ENCODE assay signal across 30 cellular contexts in the genomic region with DNA sequence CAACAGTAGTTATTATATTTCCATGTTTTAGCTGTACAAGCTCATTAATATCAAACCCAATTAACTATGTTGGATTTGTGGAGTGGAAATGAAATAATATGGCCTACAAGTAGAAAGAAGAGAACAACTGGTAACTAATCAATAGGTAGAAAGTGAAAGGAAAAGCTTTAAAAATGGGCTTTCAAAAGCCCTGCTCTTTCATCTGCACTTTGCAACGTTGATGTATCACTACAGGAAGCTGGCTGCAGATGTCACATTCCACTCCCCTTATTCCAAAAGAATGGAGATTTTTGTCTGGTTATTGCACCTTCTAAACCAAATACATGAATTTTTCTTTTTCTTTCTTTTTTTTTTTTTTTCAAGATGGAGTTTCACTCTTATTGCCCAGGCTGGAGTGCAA. TPM values are rescaled to one million over a fixed set of nuclear protein-coding genes. Genes with fewer than 3 reads are reported as not detected.
A peak's percentile ranks its signal among the peaks of the same experiment; 100 is the strongest.
DNase-seq lines count a peak whose midpoint lies in the region; ATAC-seq, FAIRE-seq and TF ChIP-seq lines count a peak whose summit lies in the region.
"Had no signal": no experiment of that assay in that cellular context is flagged by ENCODE, and none has a peak within 500 bp of the region (broad histone marks: within the 10 kb centered on the region; RNA-seq: fewer than 3 reads in every experiment).

No MANE protein-coding gene starts in this region.

- DNase-seq in EH (ENCODE audit: low read depth): peak; percentile 9
- no peak for DNase-seq in GM12878 (ENCODE audit: low read depth, low spot score)
- no peak for DNase-seq in NCI-H226
- DNase-seq in activated naive CD4-positive, alpha-beta T cell treated with anti-CD3 and anti-CD28 coated beads for 36 hours: no peak
- no peak for DNase-seq in NCI-H2171 (lab: John Stamatoyannopoulos, UW)
- DNase-seq: activated CD4-positive, alpha-beta T cell treated with anti-CD3 and anti-CD28 coated beads for 48 hours; activated CD8-positive, alpha-beta memory T cell treated with anti-CD3 and anti-CD28 coated beads for 24 hours; adrenal gland; brain microvascular endothelial cell; COR-L47; DMS79 treated with DMSO at 0.1 percent for 48 hours; GOT3; left lung; mesenchymal stem cell; NCI-H1694; NCI-H524; posterior cingulate gyrus; right cardiac atrium; Right ventricle myocardium superior; spleen; stimulated activated CD4-positive, alpha-beta T cell treated with anti-CD3 and anti-CD28 coated beads, Interleukin-4, amount 100 ng/mL, for 24 hours had no signal

- no peak overlapping the region; the same call in 1 of the 2 replicates for H2AFZ ChIP-seq in GM12878 (ENCODE audit: control insufficient read depth, low read depth, low read length)
- H2AFZ ChIP-seq: neural progenitor cell had no signal

- H3K4me3 Mint-ChIP-seq in activated naive CD4-positive, alpha-beta T cell treated with anti-CD3 and anti-CD28 coated beads for 36 hours: no peak overlapping the region
- H3K4me3 Mint-ChIP-seq: neural progenitor cell; stimulated activated effector memory CD8-positive, alpha-beta T cell treated with anti-CD3 and anti-CD28 coated beads, Interleukin-12 subunit alpha, Interleukin-12 subunit beta, amount 100 ng/mL, for 72 hours; T-helper 2 cell treated with Interferon-gamma antibody and Interleukin-4, amounts not matched to agents 5 μg/mL and 100 μg/mL, for 36 hours; type B pancreatic cell had no signal

- no peak for TF ChIP-seq CTCF in GM12878 (IDR thresholded peaks at IDR 0.05 in 2 of 3, conservative IDR thresholded peaks at IDR 0.05 in 1 of 3; ENCODE audit: control insufficient read depth in 2 of 3, extremely low read depth in 1 of 3, insufficient read depth in 1 of 3, low read depth in 3 of 3, low read length in 3 of 3)

- RAD21 ChIA-PET in GM12878 (lab: Charles Lee; ENCODE audit: unreplicated experiment): interaction anchor here (1.9 kb wide), 1 partner anchor 11 kb away, joined by 10 read pairs; no protein-coding TSS in a partner anchor

- no peak overlapping the region for H3K4me3 ChIP-seq in GM12878
- H3K4me3 ChIP-seq: adrenal gland; BLaER1 treated with 17β-estradiol and CSF1 and Interleukin-3, amounts not matched to agents 10 nM and 100 nM; left lung; neural progenitor cell; spleen had no signal

- SMC1A ChIA-PET in GM12878 (lab: Charles Lee; ENCODE audit: uncharacterized antibody, unreplicated experiment): interaction anchor here (0.6 to 1.4 kb wide), 3 partner anchors 9 to 12 kb away, joined by 3 to 4 read pairs (median 3); no protein-coding TSS in a partner anchor

- TF ChIP-seq POLR2A in GM12878 (IDR thresholded peaks at IDR 0.05; ENCODE audit: low read depth, low read length): no peak

- H3K9me3 ChIP-seq in GM12878 (replicated peaks; ENCODE audit: control insufficient read depth, insufficient read depth, low read length): no peaks in the 10 kb centered on the region
- H3K9me3 ChIP-seq: adrenal gland; BLaER1 treated with 17β-estradiol and CSF1 and Interleukin-3, amounts not matched to agents 10 nM and 100 nM; left lung; spleen had no signal

- TF ChIP-seq RAD21 in GM12878 (IDR thresholded peaks at IDR 0.05; ENCODE audit: insufficient read depth, low read depth, low read length): no peak

- H3K27ac ChIP-seq in GM12878 (ENCODE audit: control insufficient read depth, insufficient read depth): no peak overlapping the region
- H3K27ac ChIP-seq: adrenal gland; BLaER1 treated with 17β-estradiol and CSF1 and Interleukin-3, amounts not matched to agents 10 nM and 100 nM; brain microvascular endothelial cell; left lung; neural progenitor cell; spleen had no signal

- no peak overlapping the region for H3K4me2 ChIP-seq in GM12878 (ENCODE audit: control insufficient read depth, insufficient read depth)
- H3K4me2 ChIP-seq: BLaER1 treated with 17β-estradiol and CSF1 and Interleukin-3, amounts not matched to agents 10 nM and 100 nM; neural progenitor cell had no signal

- POLR2A ChIA-PET in GM12878 (lab: Charles Lee): interaction anchor here (0.7 to 1.2 kb wide), 4 partner anchors 11 to 44 kb away, joined by 3 to 5 read pairs (median 4); a partner anchor contains a TSS

- no peaks in the 10 kb centered on the region for H3K79me2 ChIP-seq in GM12878 (ENCODE audit: control insufficient read depth, insufficient read depth, low read length)

- no peaks in the 10 kb centered on the region for H3K36me3 Mint-ChIP-seq in activated naive CD4-positive, alpha-beta T cell treated with anti-CD3 and anti-CD28 coated beads for 36 hours (ENCODE audit: low read depth)
- H3K36me3 Mint-ChIP-seq: neural progenitor cell; stimulated activated effector memory CD8-positive, alpha-beta T cell treated with anti-CD3 and anti-CD28 coated beads, Interleukin-12 subunit alpha, Interleukin-12 subunit beta, amount 100 ng/mL, for 72 hours; type B pancreatic cell had no signal

- ATAC-seq in GM19438 (IDR thresholded peaks at IDR 0.05; ENCODE audit: low read depth, unreplicated experiment): peak; percentile 54
- ATAC-seq in HG02981 (IDR thresholded peaks at IDR 0.05; ENCODE audit: unreplicated experiment): peak; percentile 77
- peak; percentile 67 for ATAC-seq in GM12878
- no peak for ATAC-seq in GM18868 (IDR thresholded peaks at IDR 0.05; ENCODE audit: unreplicated experiment)
- ATAC-seq: left lung; right cardiac atrium; stimulated activated effector memory CD8-positive, alpha-beta T cell treated with anti-CD3 and anti-CD28 coated beads, Interleukin-12 subunit alpha, Interleukin-12 subunit beta, amount 100 ng/mL, for 72 hours had no signal

- no peaks in the 10 kb centered on the region for H4K20me1 ChIP-seq in GM12878 (ENCODE audit: control insufficient read depth, insufficient read depth)
- H4K20me1 ChIP-seq: BLaER1 treated with 17β-estradiol and CSF1 and Interleukin-3, amounts not matched to agents 10 nM and 100 nM had no signal

- H3K27me3 ChIP-seq in GM12878 (replicated peaks in 1 of 2; ENCODE audit: control insufficient read depth in 2 of 2, insufficient read depth in 2 of 2, low read length in 1 of 2): no peaks in the 10 kb centered on the region
- H3K27me3 ChIP-seq: adrenal gland, brain microvascular endothelial cell, left lung, neural progenitor cell, spleen had no signal

- H3K9ac ChIP-seq in GM12878 (ENCODE audit: control insufficient read depth, insufficient read depth, low read length): no peak overlapping the region
- H3K9ac ChIP-seq: BLaER1 treated with 17β-estradiol and CSF1 and Interleukin-3, amounts not matched to agents 10 nM and 100 nM; neural progenitor cell had no signal

- BruUV-seq in GM12878 (replicated peaks; lab: Mats Ljungman, UMichigan): no TSS peak

- 5% methylated on average over 1 of the region's 1 CpG for WGBS in GM12878 (ENCODE audit: insufficient coverage, insufficient replicate concordance, low lambda C conversion rate, missing lambda C conversion rate)

- no peaks in the 10 kb centered on the region for H3K36me3 ChIP-seq in GM12878 (ENCODE audit: control insufficient read depth in 2 of 2, insufficient read depth in 2 of 2, low read length in 1 of 2)
- H3K36me3 ChIP-seq: adrenal gland; BLaER1 treated with 17β-estradiol and CSF1 and Interleukin-3, amounts not matched to agents 10 nM and 100 nM; brain microvascular endothelial cell; left lung; neural progenitor cell; spleen had no signal

- TF ChIP-seq EP300 in GM12878 (IDR thresholded peaks at IDR 0.05; ENCODE audit: borderline replicate concordance in 1 of 2, control insufficient read depth in 1 of 2, low read depth in 2 of 2, low read length in 2 of 2): no peak

- peak; percentile 13 for FAIRE-seq in GM12878 (lab: Jason Lieb, UNC)
- FAIRE-seq: islet of Langerhans had no signal

- H3K27ac Mint-ChIP-seq in activated naive CD4-positive, alpha-beta T cell treated with anti-CD3 and anti-CD28 coated beads for 36 hours: no peak overlapping the region
- H3K27ac Mint-ChIP-seq: neural progenitor cell; stimulated activated effector memory CD8-positive, alpha-beta T cell treated with anti-CD3 and anti-CD28 coated beads, Interleukin-12 subunit alpha, Interleukin-12 subunit beta, amount 100 ng/mL, for 72 hours; T-helper 2 cell treated with Interferon-gamma antibody and Interleukin-4, amounts not matched to agents 5 μg/mL and 100 μg/mL, for 36 hours; type B pancreatic cell had no signal

- intact Hi-C loops in GM12878 (cut with micrococcal nuclease; ENCODE audit: unreplicated experiment): no loop called here
- intact Hi-C loops in activated naive CD4-positive, alpha-beta T cell treated with anti-CD3 and anti-CD28 coated beads for 36 hours (cut with micrococcal nuclease): no loop called here

- no peaks in the 10 kb centered on the region for H3K27me3 Mint-ChIP-seq in activated naive CD4-positive, alpha-beta T cell treated with anti-CD3 and anti-CD28 coated beads for 36 hours (ENCODE audit: low read depth)

- CTCF ChIA-PET in GM12878 (lab: Yijun Ruan, JAX): interaction anchor here (1.0 to 2.0 kb wide), 6 partner anchors 9 to 103 kb away, joined by 3 to 7 read pairs (median 6); no protein-coding TSS in a partner anchor
- CTCF ChIA-PET in activated naive CD4-positive, alpha-beta T cell treated with anti-CD3 and anti-CD28 coated beads for 36 hours (lab: Charles Lee): interaction anchor here (0.7 kb wide), 2 partner anchors 16 to 61 kb away, joined by 3 read pairs; no protein-coding TSS in a partner anchor

- in situ Hi-C loops in GM12878 (cut with MboI): no loop called here

- H3K4me1 ChIP-seq in GM12878 (ENCODE audit: control insufficient read depth, insufficient read depth, low read length): no peaks in the 10 kb centered on the region
- H3K4me1 ChIP-seq: adrenal gland; BLaER1 treated with 17β-estradiol and CSF1 and Interleukin-3, amounts not matched to agents 10 nM and 100 nM; left lung; neural progenitor cell had no signal

- H3K4me1 Mint-ChIP-seq in activated naive CD4-positive, alpha-beta T cell treated with anti-CD3 and anti-CD28 coated beads for 36 hours (ENCODE audit: low read depth): peaks cover 4% of the 10 kb centered on the region
- H3K4me1 Mint-ChIP-seq: stimulated activated effector memory CD8-positive, alpha-beta T cell treated with anti-CD3 and anti-CD28 coated beads, Interleukin-12 subunit alpha, Interleukin-12 subunit beta, amount 100 ng/mL, for 72 hours had no signal

- no peaks in the 10 kb centered on the region for H3K9me3 Mint-ChIP-seq in activated naive CD4-positive, alpha-beta T cell treated with anti-CD3 and anti-CD28 coated beads for 36 hours
- H3K9me3 Mint-ChIP-seq: neural progenitor cell; stimulated activated effector memory CD8-positive, alpha-beta T cell treated with anti-CD3 and anti-CD28 coated beads, Interleukin-12 subunit alpha, Interleukin-12 subunit beta, amount 100 ng/mL, for 72 hours; T-helper 2 cell treated with Interferon-gamma antibody and Interleukin-4, amounts not matched to agents 5 μg/mL and 100 μg/mL, for 36 hours; type B pancreatic cell had no signal

RNA-seq across cellular contexts. Expression of a gene that starts 11.7 kb away (rescaled TPM):
- 83.4 and 83.6 TPM in 2 replicates for total RNA-seq in GM12878 (2013; cell fraction: nucleolus; rRNA removed)
- total RNA-seq in GM12878 (2014; rRNA removed) (72.0 and 89.6 TPM in 2 replicates), GM12878 (2014; rRNA removed; fragmentation: Illumina TruSeq; extraction: Trizol) (75.9 and 82.4 TPM in 2 replicates), GM12878 (2021) (168 and 183 TPM in 2 replicates)
- polyA plus RNA-seq in GM12878 (2011; ENCODE audit: low read depth): 35.4 TPM
- polyA plus RNA-seq in GM12878 (2011; rRNA removed) (53.4 and 54.7 TPM in 2 replicates), GM12878 (2014; fragmentation: Illumina TruSeq; extraction: Trizol) (174 and 182 TPM in 2 replicates), GM12878 (2014; fragmentation: Nextera tagmentation; extraction: Ambion mirVana) (10 to 100 TPM; 22.3 to 37.5 TPM), GM12878 (2014; rRNA removed) (76.3 and 88.9 TPM in 2 replicates), GM12878 (2016; fragmentation: Nextera tagmentation; extraction: Ambion mirVana) (100 to 1,000 TPM; 143 to 148 TPM)
- 49.7 and 61.9 TPM in 2 replicates for polyA plus RNA-seq in GM12878 (2011; cell fraction: cytosol; rRNA removed)
- 147 and 191 TPM in 2 replicates for polyA plus RNA-seq in GM12878 (2011; cell fraction: nucleus; rRNA removed)
- polyA plus RNA-seq in GM12878 (2012): 44.4 and 49.8 TPM in 2 replicates
- polyA minus RNA-seq in GM12878 (2011; rRNA and poly(A)+ RNA removed): 51.4 and 64.0 TPM in 2 replicates
- 61.1 and 66.3 TPM in 2 replicates for polyA minus RNA-seq in GM12878 (2011; cell fraction: cytosol; rRNA and poly(A)+ RNA removed)
- 61.4 and 96.2 TPM in 2 replicates for polyA minus RNA-seq in GM12878 (2011; cell fraction: nucleus; rRNA and poly(A)+ RNA removed)
- total RNA-seq in activated naive CD4-positive, alpha-beta T cell treated with anti-CD3 and anti-CD28 coated beads for 36 hours: 100 to 1,000 TPM; 266 to 273 TPM
